15 cellular contexts compared by ENCODE assay signal in the genomic region with DNA sequence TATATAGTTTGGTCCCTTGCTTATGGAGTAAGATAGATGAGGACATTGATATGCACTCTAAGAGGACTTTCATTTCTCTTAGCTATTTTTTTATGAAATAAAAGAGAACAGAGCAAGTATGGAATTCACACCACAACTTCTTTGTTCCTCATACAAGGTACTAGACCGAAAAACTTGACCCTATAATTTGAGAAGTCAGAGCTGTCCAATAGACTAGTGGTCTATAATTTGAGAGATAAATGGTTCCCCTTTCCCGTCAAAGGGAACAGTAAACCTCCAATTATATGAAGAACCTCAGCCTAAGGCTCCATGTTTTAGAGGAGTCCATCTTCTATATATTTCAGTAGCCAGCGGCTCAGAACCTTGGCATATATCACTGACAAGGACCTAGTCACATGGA. TPM values are rescaled to one million over a fixed set of nuclear protein-coding genes. Genes with fewer than 3 reads are reported as not detected.
A peak's percentile ranks its signal among the peaks of the same experiment; 100 is the strongest.
DNase-seq lines count a peak whose midpoint lies in the region; ATAC-seq and TF ChIP-seq lines count a peak whose summit lies in the region.
"Had no signal": no experiment of that assay in that cellular context is flagged by ENCODE, and none has a peak within 500 bp of the region (broad histone marks: within the 10 kb centered on the region; RNA-seq: fewer than 3 reads in every experiment).

No MANE protein-coding gene starts in this region.

- H3K4me1 Mint-ChIP-seq in stimulated activated naive CD8-positive, alpha-beta T cell treated with anti-CD3 and anti-CD28 coated beads, Interleukin-15, Interleukin-2, amounts not matched to agents 100 ng/mL and 50 ng/mL, for 24 hours (ENCODE audit: low read depth), result peaks cover 32% of the 10 kb centered on the region
- H3K4me1 Mint-ChIP-seq: H9 had no signal

- intact Hi-C loops in colonic mucosa (cut with DNase I), result no loop called here

- no peak for DNase-seq in stimulated activated naive CD8-positive, alpha-beta T cell treated with anti-CD3 and anti-CD28 coated beads, Interleukin-15, Interleukin-2, amounts not matched to agents 100 U/mL and 50 U/mL, for 24 hours
- DNase-seq in NOMO-1 treated with DMSO at 0.1 percent for 48 hours (lab: John Stamatoyannopoulos, UW; ENCODE audit: unreplicated experiment) (peak; percentile 88), colonic mucosa (no peak), foreskin keratinocyte (no peak)
- DNase-seq: GF-D8, H9, IMR-90, Kasumi-1, NCI-H146, NCI-H2107, SIG-M5 had no signal

- no peak overlapping the region for H3K4me3 Mint-ChIP-seq in stimulated activated naive CD8-positive, alpha-beta T cell treated with anti-CD3 and anti-CD28 coated beads, Interleukin-15, Interleukin-2, amounts not matched to agents 100 ng/mL and 50 ng/mL, for 24 hours
- H3K4me3 Mint-ChIP-seq: H9 had no signal

- H3K27ac ChIP-seq in colonic mucosa, result peak overlapping the region; percentile 16
- no peak overlapping the region for H3K27ac ChIP-seq in foreskin keratinocyte
- H3K27ac ChIP-seq: BLaER1 had no signal

- H3K9me3 ChIP-seq in colonic mucosa, result no peaks in the 10 kb centered on the region
- H3K9me3 ChIP-seq: BLaER1 had no signal

- no peaks in the 10 kb centered on the region for H3K27me3 Mint-ChIP-seq in stimulated activated naive CD8-positive, alpha-beta T cell treated with anti-CD3 and anti-CD28 coated beads, Interleukin-15, Interleukin-2, amounts not matched to agents 100 ng/mL and 50 ng/mL, for 24 hours

- TF ChIP-seq CTCF in colonic mucosa (IDR thresholded peaks at IDR 0.05) (no peak), foreskin keratinocyte (conservative IDR thresholded peaks at IDR 0.05) (no peak)

- no peaks in the 10 kb centered on the region for H3K27me3 ChIP-seq in colonic mucosa
- no peaks in the 10 kb centered on the region for H3K27me3 ChIP-seq in foreskin keratinocyte
- H3K27me3 ChIP-seq: BLaER1 had no signal

- no peaks in the 10 kb centered on the region for H3K36me3 ChIP-seq in colonic mucosa
- H3K36me3 ChIP-seq: BLaER1 had no signal

- no peaks in the 10 kb centered on the region for H3K36me3 Mint-ChIP-seq in stimulated activated naive CD8-positive, alpha-beta T cell treated with anti-CD3 and anti-CD28 coated beads, Interleukin-15, Interleukin-2, amounts not matched to agents 100 ng/mL and 50 ng/mL, for 24 hours (ENCODE audit: low read depth)

- H3K4me1 ChIP-seq in colonic mucosa (no peaks in the 10 kb centered on the region), foreskin keratinocyte (peaks cover under 1% of the 10 kb centered on the region)

- no peak for ATAC-seq in stimulated activated naive CD8-positive, alpha-beta T cell treated with anti-CD3 and anti-CD28 coated beads, Interleukin-15, Interleukin-2, amounts not matched to agents 100 U/mL and 50 U/mL, for 24 hours
- no peak for ATAC-seq in foreskin keratinocyte
- ATAC-seq in GM19455 (IDR thresholded peaks at IDR 0.05; ENCODE audit: unreplicated experiment), result no peak
- no peak for ATAC-seq in HG02571 (IDR thresholded peaks at IDR 0.05; ENCODE audit: unreplicated experiment)

- no peak overlapping the region for H3K9ac ChIP-seq in colonic mucosa (ENCODE audit: low read depth in 2 of 2, low read length in 2 of 2)
- H3K9ac ChIP-seq: BLaER1 had no signal

- no peak overlapping the region for H3K4me3 ChIP-seq in colonic mucosa
- H3K4me3 ChIP-seq: BLaER1 had no signal

- H3K9me3 Mint-ChIP-seq in stimulated activated naive CD8-positive, alpha-beta T cell treated with anti-CD3 and anti-CD28 coated beads, Interleukin-15, Interleukin-2, amounts not matched to agents 100 ng/mL and 50 ng/mL, for 24 hours, result peaks cover 9% of the 10 kb centered on the region
- H3K9me3 Mint-ChIP-seq: H9 had no signal

- H3K27ac Mint-ChIP-seq in stimulated activated naive CD8-positive, alpha-beta T cell treated with anti-CD3 and anti-CD28 coated beads, Interleukin-15, Interleukin-2, amounts not matched to agents 100 ng/mL and 50 ng/mL, for 24 hours, result peak overlapping the region; percentile 83
- H3K27ac Mint-ChIP-seq: H9 had no signal

RNA-seq across cellular contexts. Expression of a gene that starts 58.5 kb away (rescaled TPM):
- total RNA-seq in colonic mucosa (100 to 1,000 TPM in 1 of 2 donors, 10 to 100 TPM in 1; 99.1 to 128 TPM), foreskin keratinocyte (122 and 130 TPM in 2 replicates)
- polyA plus RNA-seq in foreskin keratinocyte, result 20.3 and 27.4 TPM in 2 replicates
